ENCODE assay signal across 1 cellular context in the genomic region with DNA sequence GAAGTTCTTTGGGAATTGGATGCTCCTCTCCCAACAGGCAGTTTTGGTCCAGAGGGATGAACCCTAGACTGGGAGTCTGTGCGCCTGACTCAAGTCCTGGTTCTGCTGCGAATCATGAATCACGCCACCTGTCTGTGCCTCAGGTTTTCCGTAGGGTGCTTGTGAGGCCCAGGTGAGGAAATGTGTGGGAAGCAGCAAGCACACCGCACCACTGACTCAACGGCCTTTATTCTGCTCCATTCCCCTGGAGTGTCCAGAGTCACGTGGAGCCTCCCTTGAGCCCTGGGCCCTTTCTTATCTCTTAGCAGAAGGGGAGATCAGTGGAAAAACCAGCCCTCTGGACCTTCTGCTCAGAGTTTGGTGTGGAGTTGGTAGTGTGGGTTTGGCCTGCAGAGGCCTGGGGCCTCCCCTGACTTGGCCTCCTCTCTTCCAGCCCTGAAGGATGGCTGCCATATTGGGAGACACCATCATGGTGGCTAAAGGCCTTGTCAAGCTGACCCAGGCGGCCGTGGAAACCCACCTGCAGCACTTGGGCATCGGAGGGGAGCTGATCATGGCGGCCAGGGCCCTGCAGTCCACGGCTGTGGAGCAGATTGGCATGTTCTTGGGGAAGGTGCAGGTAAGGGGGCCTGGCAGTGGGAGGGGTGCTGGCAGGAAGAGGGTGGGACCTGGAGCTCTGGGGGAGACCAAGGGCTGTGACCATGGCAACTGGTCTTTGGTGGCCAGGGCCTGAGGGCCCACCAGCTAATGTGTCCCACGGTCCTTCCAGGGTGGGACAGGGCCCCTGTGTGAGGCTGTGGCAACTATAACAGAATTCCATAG.
TF ChIP-seq lines count a peak whose summit lies in the region.

No MANE protein-coding gene starts in this region.

TF ChIP-seq in IMR-90, 13 proteins besides CTCF, POLR2A, EP300 and RAD21:
- TF ChIP-seq RCOR1 (IDR thresholded peaks at IDR 0.05; ENCODE audit: insufficient replicate concordance, low read length): no peak
- TF ChIP-seq FOS (IDR thresholded peaks at IDR 0.05; ENCODE audit: low read depth, low read length): no peak
- no peak for TF ChIP-seq SMC3 (IDR thresholded peaks at IDR 0.05; ENCODE audit: low read depth, low read length)
